25 cellular contexts compared by ENCODE assay signal in genomic region chr1:46553506-46553905, GRCh38. TPM values are rescaled to one million over a fixed set of nuclear protein-coding genes. Genes with fewer than 3 reads are reported as not detected.
"Had no signal": no experiment of that assay in that cellular context is flagged by ENCODE, and none has a peak within 500 bp of the region (broad histone marks: within the 10 kb centered on the region; RNA-seq: fewer than 3 reads in every experiment).

No MANE protein-coding gene starts in this region.

- H3K27me3 Mint-ChIP-seq: activated CD8-positive, alpha-beta T cell treated with anti-CD3 and anti-CD28 coated beads for 36 hours; activated T-helper 17 cell treated with anti-CD3 and anti-CD28 coated beads, Interleukin-2, amount 50 U/mL, for 72 hours had no signal

- DNase-seq: activated CD4-positive, alpha-beta T cell treated with anti-CD3 and anti-CD28 coated beads, Interleukin-2, amount 10 ng/mL, durations not matched to agents 24 days and 14 days; activated CD8-positive, alpha-beta T cell treated with anti-CD3 and anti-CD28 coated beads for 36 hours; activated naive CD4-positive, alpha-beta T cell treated with Interleukin-2 at 50 U/mL for 16 hours; activated T-cell treated with anti-CD3 and anti-CD28 coated beads, Interleukin-2, amount 50 U/mL, for 1 hour; anterior cingulate cortex; central memory CD4-positive, alpha-beta T cell; colonic mucosa; gastrocnemius medialis; head of caudate nucleus; left ventricle myocardium superior; nephron progenitor cell; stimulated activated CD4-positive, alpha-beta T cell treated with anti-CD3 and anti-CD28 coated beads, Interleukin-12 subunit alpha, Interleukin-12 subunit beta, amount 100 ng/mL, for 4 hours; stimulated activated CD4-positive, alpha-beta T cell treated with anti-CD3 and anti-CD28 coated beads, Interleukin-1b, Interleukin-23, amount 100 ng/mL, for 48 hours; stimulated activated naive CD8-positive, alpha-beta T cell treated with anti-CD3 and anti-CD28 coated beads, Interleukin-15, Interleukin-2, amounts not matched to agents 100 U/mL and 50 U/mL, for 24 hours; substantia nigra; T1000; transverse colon; uterus had no signal

- H3K4me3 ChIP-seq: colonic mucosa, gastrocnemius medialis, transverse colon, uterus had no signal

- H3K36me3 Mint-ChIP-seq: brain had no signal

- H3K9me3 ChIP-seq: colonic mucosa, gastrocnemius medialis, transverse colon, uterus had no signal

- H3K4me1 ChIP-seq: colonic mucosa, gastrocnemius medialis, uterus had no signal

- H3K27ac ChIP-seq: colonic mucosa, gastrocnemius medialis, transverse colon, uterus had no signal

- ATAC-seq: activated CD8-positive, alpha-beta T cell treated with anti-CD3 and anti-CD28 coated beads for 36 hours; activated T-helper 17 cell treated with anti-CD3 and anti-CD28 coated beads, Interleukin-2, amount 50 U/mL, for 72 hours; gastrocnemius medialis; left ventricle myocardium superior; stimulated activated naive CD8-positive, alpha-beta T cell treated with anti-CD3 and anti-CD28 coated beads, Interleukin-15, Interleukin-2, amounts not matched to agents 100 U/mL and 50 U/mL, for 24 hours had no signal

- H3K27me3 ChIP-seq: colonic mucosa, uterus had no signal

- H3K27ac Mint-ChIP-seq: activated CD4-positive, alpha-beta T cell treated with anti-CD3 and anti-CD28 coated beads, Interleukin-2, amount 10 ng/mL, durations not matched to agents 24 days and 14 days; activated CD8-positive, alpha-beta T cell treated with anti-CD3 and anti-CD28 coated beads for 36 hours; activated T-helper 17 cell treated with anti-CD3 and anti-CD28 coated beads, Interleukin-2, amount 50 U/mL, for 72 hours; nephron progenitor cell; progenitor cell of endocrine pancreas had no signal

- H3K4me3 Mint-ChIP-seq: activated CD4-positive, alpha-beta T cell treated with anti-CD3 and anti-CD28 coated beads, Interleukin-2, amount 10 ng/mL, durations not matched to agents 24 days and 14 days; activated CD8-positive, alpha-beta T cell treated with anti-CD3 and anti-CD28 coated beads for 36 hours; activated T-helper 17 cell treated with anti-CD3 and anti-CD28 coated beads, Interleukin-2, amount 50 U/mL, for 72 hours; nephron progenitor cell had no signal

RNA-seq across cellular contexts. Expression of gene KNCN, which starts 2.1 kb away (rescaled TPM):
- total RNA-seq: activated CD4-positive, alpha-beta T cell treated with anti-CD3 and anti-CD28 coated beads, Interleukin-2, amount 10 ng/mL, durations not matched to agents 24 days and 14 days; activated CD8-positive, alpha-beta T cell treated with anti-CD3 and anti-CD28 coated beads for 36 hours; activated T-helper 17 cell treated with anti-CD3 and anti-CD28 coated beads, Interleukin-2, amount 50 U/mL, for 72 hours; colonic mucosa; gastrocnemius medialis; kidney epithelial cell; left ventricle myocardium superior; myocyte; omental fat pad; progenitor cell of endocrine pancreas; transverse colon; uterus had no signal
- polyA plus RNA-seq: esophagus had no signal
